ENCODE assay signal across 18 cellular contexts in genomic region chr12:31522607-31523006, GRCh38.
DNase-seq lines count a peak whose midpoint lies in the region; ATAC-seq and TF ChIP-seq lines count a peak whose summit lies in the region.
"Had no signal": no experiment of that assay in that cellular context is flagged by ENCODE, and none has a peak within 500 bp of the region (broad histone marks: within the 10 kb centered on the region; RNA-seq: fewer than 3 reads in every experiment).

No MANE protein-coding gene starts in this region.

- peak overlapping the region; percentile 51 for H3K27ac ChIP-seq in GM23338 (ENCODE audit: low read depth)
- H3K27ac ChIP-seq in HUES64 (ENCODE audit: low read depth, low read length): peak overlapping the region; percentile 49
- no peak overlapping the region for H3K27ac ChIP-seq in Peyer's patch
- H3K27ac ChIP-seq: BLaER1 had no signal

- H3K9me3 ChIP-seq in HUES64 (ENCODE audit: insufficient read depth, low read depth, low read length) (no peaks in the 10 kb centered on the region), Peyer's patch (no peaks in the 10 kb centered on the region)
- H3K9me3 ChIP-seq: BLaER1, HAP-1, SK-N-SH had no signal

- H3K9me3 Mint-ChIP-seq in GM23338 (no peaks in the 10 kb centered on the region), WTC11 (no peaks in the 10 kb centered on the region)

- intact Hi-C loops in posterior vena cava (cut with DNase I): no loop called here

- WGBS in HUES64: 60% methylated on average over 7 of the region's 7 CpGs

- no peak overlapping the region for H2AFZ ChIP-seq in GM23338

- H3K27me3 ChIP-seq in GM23338 (ENCODE audit: insufficient read depth): no peaks in the 10 kb centered on the region
- no peaks in the 10 kb centered on the region for H3K27me3 ChIP-seq in HUES64 (ENCODE audit: insufficient read depth, low read length)
- no peaks in the 10 kb centered on the region for H3K27me3 ChIP-seq in Peyer's patch
- H3K27me3 ChIP-seq: BLaER1 had no signal

- H3K36me3 ChIP-seq in GM23338 (ENCODE audit: insufficient read depth) (no peaks in the 10 kb centered on the region), HUES64 (ENCODE audit: insufficient read depth, low read length) (no peaks in the 10 kb centered on the region), Peyer's patch (no peaks in the 10 kb centered on the region)
- H3K36me3 ChIP-seq: BLaER1, HAP-1 had no signal

- DNase-seq in GM23338 (ENCODE audit: low spot score) (peak; percentile 47), WTC11 (ENCODE audit: low spot score) (no peak), left kidney (ENCODE audit: low read depth, low spot score) (peak; percentile 60), DMS114 treated with DMSO at 0.1 percent for 48 hours (lab: John Stamatoyannopoulos, UW; ENCODE audit: unreplicated experiment) (no peak), posterior vena cava (ENCODE audit: low spot score) (no peak), iPS-NIHi11 (ENCODE audit: low spot score) (no peak), Peyer's patch (no peak)
- DNase-seq: CD4-positive, CD25-positive, alpha-beta regulatory T cell; KBM-7; NCI-H2171; NCI-H226; NCI-H510A; OCI-M1; SK-N-SH; SW 1271 had no signal

- peak overlapping the region; percentile 3 for H3K4me2 ChIP-seq in GM23338
- H3K4me2 ChIP-seq: BLaER1, SK-N-SH had no signal

- H3K4me3 Mint-ChIP-seq in GM23338: no peak overlapping the region
- peak overlapping the region; percentile 4; the same call in 1 of the 2 replicates for H3K4me3 Mint-ChIP-seq in WTC11
- H3K4me3 Mint-ChIP-seq: CD4-positive, CD25-positive, alpha-beta regulatory T cell had no signal

- no peak overlapping the region for H3K4me3 ChIP-seq in GM23338
- H3K4me3 ChIP-seq in HUES64 (ENCODE audit: low read length): no peak overlapping the region
- H3K4me3 ChIP-seq in Peyer's patch: no peak overlapping the region
- H3K4me3 ChIP-seq: BLaER1, HAP-1 had no signal

- no peaks in the 10 kb centered on the region for H4K20me1 ChIP-seq in GM23338 (replicated peaks; ENCODE audit: insufficient read depth)

- no peaks in the 10 kb centered on the region for H3K36me3 Mint-ChIP-seq in GM23338 (ENCODE audit: low read depth)
- H3K36me3 Mint-ChIP-seq in WTC11: no peaks in the 10 kb centered on the region
- H3K36me3 Mint-ChIP-seq: CD4-positive, CD25-positive, alpha-beta regulatory T cell had no signal

- H3F3A ChIP-seq in GM23338 (replicated peaks; ENCODE audit: low read depth): no peaks in the 10 kb centered on the region

- peaks cover 66% of the 10 kb centered on the region for H3K4me1 ChIP-seq in GM23338 (ENCODE audit: insufficient read depth)
- peaks cover 61% of the 10 kb centered on the region for H3K4me1 ChIP-seq in HUES64 (ENCODE audit: insufficient read depth, low read length)
- peaks cover 0 to 16% (median 10%) of the 10 kb centered on the region in 4 donors for H3K4me1 ChIP-seq in Peyer's patch

- TF ChIP-seq POLR2A in Peyer's patch (IDR thresholded peaks at IDR 0.05): no peak

- POLR2A ChIA-PET in WTC11 (lab: Charles Lee): no interaction called here

- H3K27me3 Mint-ChIP-seq in GM23338 (ENCODE audit: insufficient read depth, low read depth, poor library complexity) (peaks cover 2% of the 10 kb centered on the region), WTC11 (ENCODE audit: low read depth) (no peaks in the 10 kb centered on the region)

- peak; percentile 24 for ATAC-seq in GM23338
- peak; percentile 31; the same call in 1 of the 2 replicates for ATAC-seq in WTC11

- H3K9ac ChIP-seq in HUES64 (ENCODE audit: low read depth, low read length): peak overlapping the region; percentile 18; the same call in 1 of the 2 replicates
- H3K9ac ChIP-seq: BLaER1, SK-N-SH had no signal

- H3K79me2 ChIP-seq in GM23338 (replicated peaks; ENCODE audit: insufficient read depth): peaks cover 21% of the 10 kb centered on the region; the same call in 1 of the 2 replicates

- H3K9me2 ChIP-seq in GM23338 (ENCODE audit: insufficient read depth): no peaks in the 10 kb centered on the region
- H3K9me2 ChIP-seq: SK-N-SH had no signal

- H3K4me1 Mint-ChIP-seq in GM23338 (peaks cover 58% of the 10 kb centered on the region), WTC11 (peaks cover 73% of the 10 kb centered on the region)

- H3K27ac Mint-ChIP-seq in GM23338 (peak overlapping the region; percentile 87), WTC11 (peak overlapping the region; percentile 88)
- H3K27ac Mint-ChIP-seq: CD4-positive, CD25-positive, alpha-beta regulatory T cell had no signal

- CTCF ChIA-PET in WTC11 (lab: Charles Lee): no interaction called here

- TF ChIP-seq CTCF in GM23338 (conservative IDR thresholded peaks at IDR 0.05; ENCODE audit: low read depth in 2 of 2) (no peak), WTC11 (IDR thresholded peaks at IDR 0.05) (no peak), Peyer's patch (IDR thresholded peaks at IDR 0.05) (no peak)

TF ChIP-seq in GM23338, 12 proteins besides CTCF, POLR2A, EP300 and RAD21 (continues in another document):
- TF ChIP-seq STAT1 (IDR thresholded peaks at IDR 0.05; ENCODE audit: unreplicated experiment) (no peak), JUNB (IDR thresholded peaks at IDR 0.05; ENCODE audit: unreplicated experiment) (no peak), ZNF114 (CRISPR knock-in tag; IDR thresholded peaks at IDR 0.05) (no peak), CREB1 (CRISPR knock-in tag; IDR thresholded peaks at IDR 0.05; ENCODE audit: low read depth) (no peak), POLR2AphosphoS5 (IDR thresholded peaks at IDR 0.05; ENCODE audit: low read depth) (no peak), NANOG (IDR thresholded peaks at IDR 0.05; ENCODE audit: borderline replicate concordance) (no peak), ZNF331 (CRISPR knock-in tag; IDR thresholded peaks at IDR 0.05; ENCODE audit: low read depth) (no peak), EZH2phosphoT487 (IDR thresholded peaks at IDR 0.05; ENCODE audit: unreplicated experiment) (no peak), REST (IDR thresholded peaks at IDR 0.05; ENCODE audit: unreplicated experiment) (no peak)

TF ChIP-seq in WTC11, 78 proteins besides CTCF, POLR2A, EP300 and RAD21 (continues in another document):
- no peak for TF ChIP-seq ZNF671 (CRISPR knock-in tag; IDR thresholded peaks at IDR 0.05)
- TF ChIP-seq AFF4 (CRISPR knock-in tag; IDR thresholded peaks at IDR 0.05; ENCODE audit: borderline replicate concordance): no peak
- TF ChIP-seq NFYB (CRISPR knock-in tag; conservative IDR thresholded peaks at IDR 0.05; ENCODE audit: low read depth): no peak
- no peak for TF ChIP-seq FOXP1 (CRISPR knock-in tag; IDR thresholded peaks at IDR 0.05; ENCODE audit: borderline replicate concordance)
- no peak for TF ChIP-seq MLX (CRISPR knock-in tag; IDR thresholded peaks at IDR 0.05)
- TF ChIP-seq ATF1 (CRISPR knock-in tag; IDR thresholded peaks at IDR 0.05): no peak
- TF ChIP-seq GRHL2 (CRISPR knock-in tag; IDR thresholded peaks at IDR 0.05; ENCODE audit: insufficient replicate concordance, severe bottlenecking): no peak
- no peak for TF ChIP-seq HMGA2 (CRISPR knock-in tag; IDR thresholded peaks at IDR 0.05)
- TF ChIP-seq E2F1 (CRISPR knock-in tag; IDR thresholded peaks at IDR 0.05): no peak
- no peak for TF ChIP-seq TEAD1 (CRISPR knock-in tag; IDR thresholded peaks at IDR 0.05)

Comparison
In these comparisons a context has a peak if more than half of its experiments do, and no peak if none do; other contexts are left out.
1. DNase-seq: peak in GM23338 (single experiment) and left kidney (single experiment); none in WTC11 (single experiment), DMS114 treated with DMSO at 0.1 percent for 48 hours (single experiment), posterior vena cava (single experiment), iPS-NIHi11 (single experiment) and Peyer's patch (0 of 3).
2. H3K27ac ChIP-seq: peak in GM23338 (single experiment) and HUES64 (single experiment); none in Peyer's patch (0 of 4).